Comparison of ENCODE assay signal across 19 cellular contexts in the genomic region with DNA sequence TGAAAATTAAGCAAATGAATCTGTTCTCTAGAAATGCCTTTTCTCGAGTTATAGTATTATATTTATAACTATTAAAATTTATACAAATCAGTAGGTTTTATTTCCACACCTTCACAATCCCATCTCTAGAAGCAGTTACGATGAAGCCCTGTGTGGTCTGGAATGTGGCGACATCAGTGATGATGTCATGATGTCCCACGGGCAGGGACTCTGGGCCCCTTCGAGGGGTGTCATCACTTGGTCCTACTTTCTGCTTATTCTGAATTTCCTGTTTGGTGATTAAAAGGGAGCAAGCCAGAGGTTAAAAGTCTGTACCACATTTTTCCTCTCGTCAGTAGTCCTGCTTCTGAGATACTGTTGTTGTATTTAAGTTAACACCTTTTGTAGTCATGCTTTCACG.
A peak's percentile ranks its signal among the peaks of the same experiment; 100 is the strongest.
DNase-seq lines count a peak whose midpoint lies in the region; ATAC-seq and TF ChIP-seq lines count a peak whose summit lies in the region.
"Had no signal": no experiment of that assay in that cellular context is flagged by ENCODE, and none has a peak within 500 bp of the region (broad histone marks: within the 10 kb centered on the region; RNA-seq: fewer than 3 reads in every experiment).

No MANE protein-coding gene starts in this region.

- H3K79me2 ChIP-seq in mesendoderm (ENCODE audit: control insufficient read depth, insufficient read depth, low read length) (no peaks in the 10 kb centered on the region), H9 (ENCODE audit: insufficient read depth, low read length) (no peaks in the 10 kb centered on the region)

- H2AK5ac ChIP-seq in mesendoderm (ENCODE audit: low read length) (no peak overlapping the region), H9 (ENCODE audit: insufficient read length, low read length) (no peak overlapping the region)

- peak overlapping the region; percentile 23 for H3K27ac Mint-ChIP-seq in endodermal cell
- no peak overlapping the region for H3K27ac Mint-ChIP-seq in H9
- H3K27ac Mint-ChIP-seq: CD14-positive monocyte; CD4-positive, alpha-beta memory T cell had no signal

- H4K8ac ChIP-seq in mesendoderm (ENCODE audit: low read depth, low read length) (no peak overlapping the region), H9 (replicated peaks; ENCODE audit: insufficient read length, low read depth, low read length) (no peak overlapping the region)

- no peak overlapping the region for H3K9ac ChIP-seq in endodermal cell (ENCODE audit: extremely low read depth, low read length, poor library complexity, severe bottlenecking)
- no peak overlapping the region for H3K9ac ChIP-seq in mesendoderm (ENCODE audit: low read length)
- H3K9ac ChIP-seq in H9 (ENCODE audit: extremely low read depth, insufficient read length, low read length) = no peak overlapping the region
- H3K9ac ChIP-seq: BLaER1 had no signal

- no peak overlapping the region for H2BK120ac ChIP-seq in mesendoderm (ENCODE audit: low read depth, low read length)
- no peak overlapping the region for H2BK120ac ChIP-seq in H9 (ENCODE audit: low read depth, low read length, poor library complexity, severe bottlenecking)

- H3K4me1 ChIP-seq in SJCRH30 (peaks cover 18% of the 10 kb centered on the region), endodermal cell (ENCODE audit: control insufficient read depth, insufficient read depth, low read length) (peaks cover 11% of the 10 kb centered on the region), mesendoderm (ENCODE audit: control insufficient read depth, low read depth, low read length) (no peaks in the 10 kb centered on the region), H9 (ENCODE audit: insufficient read depth, low read length) (no peaks in the 10 kb centered on the region)
- H3K4me1 ChIP-seq: BLaER1 had no signal

- H3K36me3 Mint-ChIP-seq in endodermal cell (ENCODE audit: low read depth) (peaks cover 55% of the 10 kb centered on the region), H9 (ENCODE audit: insufficient read depth in 1 of 3, low read depth in 3 of 3) (peaks cover 11 to 48% (median 42%) of the 10 kb centered on the region in 3 experiments; a peak in 6 of 7 replicates)

- H2BK5ac ChIP-seq in mesendoderm (ENCODE audit: low read length) (no peak overlapping the region), H9 (ENCODE audit: insufficient read length, low read length) (no peak overlapping the region)

- WGBS in endodermal cell (ENCODE audit: insufficient coverage in 1 of 2, insufficient read length in 1 of 2), 2 experiments = 90 to 97% methylated on average over 5 to 6 of the region's 7 CpGs
- WGBS in mesendoderm (ENCODE audit: extremely low coverage, insufficient coverage, low lambda C conversion rate) = no CpG with 5 or more reads among the region's 7 CpGs
- no CpG with 5 or more reads among the region's 7 CpGs for WGBS in H9 (ENCODE audit: extremely low coverage, insufficient read length, low lambda C conversion rate)

- no peak overlapping the region for H2BK12ac ChIP-seq in H9 (ENCODE audit: insufficient read length, low read depth, low read length)

- H3K14ac ChIP-seq in H9 (ENCODE audit: insufficient read depth, low read length) = no peak overlapping the region

- peaks cover 42% of the 10 kb centered on the region for H3K36me3 ChIP-seq in SJCRH30
- H3K36me3 ChIP-seq in endodermal cell (ENCODE audit: control insufficient read depth, insufficient read depth, low read length) = peaks cover 60% of the 10 kb centered on the region
- peaks cover 3% of the 10 kb centered on the region for H3K36me3 ChIP-seq in mesendoderm (ENCODE audit: control insufficient read depth, insufficient read depth, low read length)

- no peak overlapping the region for H4K91ac ChIP-seq in H9 (ENCODE audit: insufficient read length, low read depth, low read length)

- no peaks in the 10 kb centered on the region for H3K23me2 ChIP-seq in H9 (ENCODE audit: insufficient read length, low read depth, low read length, poor library complexity, severe bottlenecking)

- H3K9me3 ChIP-seq in SJCRH30 (replicated peaks) = no peaks in the 10 kb centered on the region
- no peaks in the 10 kb centered on the region for H3K9me3 ChIP-seq in endodermal cell (ENCODE audit: control insufficient read depth, low read length)
- H3K9me3 ChIP-seq in H9 (ENCODE audit: control insufficient read depth, low read depth, low read length) = no peaks in the 10 kb centered on the region
- H3K9me3 ChIP-seq: BLaER1 had no signal

- peak; percentile 37 for DNase-seq in EL
- DNase-seq in SJCRH30 = peak; percentile 43 to 45
- DNase-seq in endodermal cell = no peak
- peak; percentile 59 for DNase-seq in mesendoderm
- DNase-seq in SHP77 (lab: John Stamatoyannopoulos, UW) = no peak
- DNase-seq in H9 = no peak
- DNase-seq: 8988T; CD4-positive, alpha-beta memory T cell; DMS153; DMS79; GF-D8; GOT3; H7; IMR-90 had no signal

- no peak for ATAC-seq in GM18907 (IDR thresholded peaks at IDR 0.05; ENCODE audit: unreplicated experiment)
- ATAC-seq: K562 had no signal

- H3K23ac ChIP-seq in mesendoderm (ENCODE audit: low read length) (no peak overlapping the region), H9 (ENCODE audit: insufficient read length, low read depth, low read length) (no peak overlapping the region)

- H3K79me1 ChIP-seq in mesendoderm (ENCODE audit: low read length) (no peaks in the 10 kb centered on the region), H9 (ENCODE audit: insufficient read depth, low read depth, low read length, poor library complexity, severe bottlenecking) (no peaks in the 10 kb centered on the region)

- H3K56ac ChIP-seq in mesendoderm (ENCODE audit: low read length) (no peak overlapping the region), H9 (ENCODE audit: insufficient read length, low read depth, low read length) (no peak overlapping the region)

- TF ChIP-seq CTCF in endodermal cell (conservative IDR thresholded peaks at IDR 0.05) (no peak), H9 (conservative IDR thresholded peaks at IDR 0.05) (no peak)

- H3K4me2 ChIP-seq in mesendoderm (ENCODE audit: low read length) (no peak overlapping the region), H9 (ENCODE audit: insufficient read depth, insufficient read length, low read length) (no peak overlapping the region)
- H3K4me2 ChIP-seq: BLaER1 had no signal

- H3K27me3 ChIP-seq in SJCRH30 = no peaks in the 10 kb centered on the region
- no peaks in the 10 kb centered on the region for H3K27me3 ChIP-seq in endodermal cell (ENCODE audit: control insufficient read depth, insufficient read depth, low read length, poor library complexity, severe bottlenecking)
- H3K27me3 ChIP-seq in mesendoderm (ENCODE audit: insufficient read depth, low read length, poor library complexity) = no peaks in the 10 kb centered on the region
- no peaks in the 10 kb centered on the region for H3K27me3 ChIP-seq in H9 (ENCODE audit: insufficient read depth, low read length)
- H3K27me3 ChIP-seq: BLaER1 had no signal

- H2BK15ac ChIP-seq in mesendoderm (replicated peaks; ENCODE audit: low read depth) (no peak overlapping the region), H9 (ENCODE audit: low read depth, low read length) (no peak overlapping the region)

- no peak overlapping the region for H3K18ac ChIP-seq in mesendoderm (ENCODE audit: low read length)
- no peak overlapping the region for H3K18ac ChIP-seq in H9 (ENCODE audit: insufficient read length, low read depth, low read length)

- H3K4me3 ChIP-seq in SJCRH30 (no peak overlapping the region), endodermal cell (ENCODE audit: low read length) (no peak overlapping the region), mesendoderm (ENCODE audit: low read length) (no peak overlapping the region)
- H3K4me3 ChIP-seq: BLaER1, K562 had no signal

- H4K5ac ChIP-seq in mesendoderm (ENCODE audit: low read length) (no peak overlapping the region), H9 (ENCODE audit: insufficient read length, low read depth, low read length) (no peak overlapping the region)

- no peak overlapping the region for H2BK20ac ChIP-seq in H9 (ENCODE audit: low read depth, low read length, poor library complexity, severe bottlenecking)

- H3T11ph ChIP-seq in H9 (ENCODE audit: low read length) = no peak overlapping the region

- H3K9me3 Mint-ChIP-seq in endodermal cell = no peaks in the 10 kb centered on the region
- no peaks in the 10 kb centered on the region for H3K9me3 Mint-ChIP-seq in H9
- H3K9me3 Mint-ChIP-seq: CD4-positive, alpha-beta memory T cell had no signal

- H4K20me1 ChIP-seq in H9 (ENCODE audit: control insufficient read depth, insufficient read depth, insufficient read length) = no peaks in the 10 kb centered on the region
- H4K20me1 ChIP-seq: BLaER1 had no signal

- H3K4ac ChIP-seq in mesendoderm (ENCODE audit: low read depth, low read length) (no peak overlapping the region), H9 (ENCODE audit: low read depth, low read length) (no peak overlapping the region)

- H3K27me3 Mint-ChIP-seq in endodermal cell (ENCODE audit: insufficient read depth) (no peaks in the 10 kb centered on the region), H9 (ENCODE audit: low read depth) (no peaks in the 10 kb centered on the region)
- H3K27me3 Mint-ChIP-seq: CD4-positive, alpha-beta memory T cell had no signal

- H3K4me1 Mint-ChIP-seq in endodermal cell (peaks cover 10% of the 10 kb centered on the region), H9 (no peaks in the 10 kb centered on the region)
- H3K4me1 Mint-ChIP-seq: CD14-positive monocyte; CD4-positive, alpha-beta memory T cell had no signal

- H3K4me3 Mint-ChIP-seq in endodermal cell (no peak overlapping the region), H9 (no peak overlapping the region)
- H3K4me3 Mint-ChIP-seq: CD14-positive monocyte; CD4-positive, alpha-beta memory T cell had no signal

- no peak overlapping the region for H2AFZ ChIP-seq in H9 (ENCODE audit: low read length)

- H3K27ac ChIP-seq in SJCRH30 (no peak overlapping the region), endodermal cell (ENCODE audit: low read depth, low read length) (no peak overlapping the region), mesendoderm (ENCODE audit: low read depth, low read length) (no peak overlapping the region), H9 (ENCODE audit: insufficient read length, low read depth, low read length) (no peak overlapping the region)
- H3K27ac ChIP-seq: BLaER1, HL-60 had no signal

Comparison
In these comparisons a context has a peak if more than half of its experiments do, and no peak if none do; other contexts are left out.
1. DNase-seq: peak in EL (single experiment), SJCRH30 (2 of 2) and mesendoderm (single experiment); none in endodermal cell (single experiment), SHP77 (0 of 2) and H9 (single experiment).